ENCODE assay signal across 27 cellular contexts in genomic region chr9:92119581-92119980, GRCh38.
"Had no signal": no experiment of that assay in that cellular context is flagged by ENCODE, and none has a peak within 500 bp of the region (broad histone marks: within the 10 kb centered on the region; RNA-seq: fewer than 3 reads in every experiment).

No MANE protein-coding gene starts in this region.

- H3K4me3 ChIP-seq: body of pancreas, cardiac muscle cell, gastroesophageal sphincter, left ventricle myocardium inferior, pancreas, stomach, suprapubic skin, tibial nerve had no signal

- H3K27ac ChIP-seq: body of pancreas, cardiac muscle cell, epithelial cell of prostate, gastroesophageal sphincter, left ventricle myocardium inferior, pancreas, suprapubic skin, tibial nerve, WERI-Rb-1 had no signal

- H3K4me1 ChIP-seq: body of pancreas, pancreas had no signal

- FAIRE-seq: pancreas, TTC549, urothelium cell line had no signal

- H3K27me3 ChIP-seq: body of pancreas, cardiac muscle cell, gastroesophageal sphincter, pancreas, stomach, suprapubic skin, tibial nerve had no signal

- DNase-seq: activated CD4-positive, alpha-beta T cell treated with anti-CD3 and anti-CD28 coated beads, Interleukin-2, amount 10 ng/mL, durations not matched to agents 7 days and 5 days; activated CD4-positive, CD25-positive, alpha-beta regulatory T cell treated with anti-CD3 and anti-CD28 coated beads, Interleukin-2, amount 50 U/mL, for 72 hours; activated CD8-positive, alpha-beta memory T cell treated with anti-CD3 and anti-CD28 coated beads, Interleukin-2, amount 10 ng/mL, durations not matched to agents 7 days and 5 days; activated CD8-positive, alpha-beta T cell treated with anti-CD3 and anti-CD28 coated beads for 36 hours; activated gamma-delta T cell; activated naive CD4-positive, alpha-beta T cell treated with anti-CD3 and anti-CD28 coated beads, Interleukin-2, amount 50 U/mL, for 16 hours; activated naive CD8-positive, alpha-beta T cell treated with anti-CD3 and anti-CD28 coated beads, Interleukin-2, amount 50 U/mL, for 24 hours; body of pancreas; cortex of kidney; head of caudate nucleus; hypothalamus; left ventricle myocardium inferior; mammary epithelial cell; pancreas; right cardiac atrium; stimulated activated CD4-positive, alpha-beta T cell treated with anti-CD3 and anti-CD28 coated beads, Interleukin-2, amount 100 ng/mL, for 24 hours; stomach; WERI-Rb-1 had no signal

- ATAC-seq: activated CD8-positive, alpha-beta memory T cell treated with anti-CD3 and anti-CD28 coated beads, Interleukin-2, amount 10 ng/mL, durations not matched to agents 7 days and 5 days; activated CD8-positive, alpha-beta T cell treated with anti-CD3 and anti-CD28 coated beads for 36 hours; activated naive CD8-positive, alpha-beta T cell treated with anti-CD3 and anti-CD28 coated beads, Interleukin-2, amount 50 U/mL, for 24 hours; body of pancreas; gastroesophageal sphincter; natural killer cell treated with Interleukin-12 subunit alpha and Interleukin-12 subunit beta and Interleukin-15 and Interleukin-18, amount 100 ng/mL, for 72 hours; pancreas; right cardiac atrium; stimulated activated memory B cell treated with anti-CD40 and anti-IgM and Interleukin-4, amounts not matched to agents 10 μg/mL and 1 μg/mL and 100 μg/mL, for 72 hours had no signal

- H3K9me3 ChIP-seq: body of pancreas, gastroesophageal sphincter, left ventricle myocardium inferior, pancreas, stomach, suprapubic skin, tibial nerve had no signal

- H3K36me3 ChIP-seq: cardiac muscle cell, gastroesophageal sphincter, left ventricle myocardium inferior, pancreas, stomach, suprapubic skin, tibial nerve, WERI-Rb-1 had no signal
